In genomic region chr15:20295238-20295811, GRCh38 we compare ENCODE assay signal across 23 cellular contexts.
A peak's percentile ranks its signal among the peaks of the same experiment; 100 is the strongest.
DNase-seq lines count a peak whose midpoint lies in the region; ATAC-seq and TF ChIP-seq lines count a peak whose summit lies in the region.
"Had no signal": no experiment of that assay in that cellular context is flagged by ENCODE, and none has a peak within 500 bp of the region (broad histone marks: within the 10 kb centered on the region; RNA-seq: fewer than 3 reads in every experiment).

No MANE protein-coding gene starts in this region.

- no peaks in the 10 kb centered on the region for H3K36me3 ChIP-seq in heart right ventricle
- H3K36me3 ChIP-seq: thyroid gland had no signal

- no peak overlapping the region for H3K27ac ChIP-seq in heart right ventricle
- H3K27ac ChIP-seq: C4-2B, SK-N-MC, thyroid gland had no signal

- intact Hi-C loops in left ventricle myocardium superior (cut with micrococcal nuclease) (no loop called here), heart right ventricle (cut with DNase I) (no loop called here)

- no peak overlapping the region for H3K27ac Mint-ChIP-seq in chondrocyte (ENCODE audit: unreplicated experiment)
- H3K27ac Mint-ChIP-seq: WTC11 had no signal

- H3K4me3 Mint-ChIP-seq in chondrocyte (ENCODE audit: unreplicated experiment), result no peak overlapping the region
- H3K4me3 Mint-ChIP-seq: WTC11 had no signal

- H3K9me3 Mint-ChIP-seq in chondrocyte (ENCODE audit: low read depth), result peaks cover 33% of the 10 kb centered on the region

- no peaks in the 10 kb centered on the region for H3K27me3 Mint-ChIP-seq in chondrocyte (ENCODE audit: low read depth)

- H3K27me3 ChIP-seq in heart right ventricle, result peaks cover 0 to 31% (median 8%) of the 10 kb centered on the region in 7 donors
- H3K27me3 ChIP-seq: thyroid gland had no signal

- WGBS in heart right ventricle, 2 donors, result 85 to 86% methylated on average over 43 of the region's 43 CpGs

- no peak overlapping the region for H3K4me3 ChIP-seq in heart right ventricle
- H3K4me3 ChIP-seq: SK-N-MC, thyroid gland had no signal

- H3K4me1 ChIP-seq in heart right ventricle, result no peaks in the 10 kb centered on the region
- H3K4me1 ChIP-seq: thyroid gland had no signal

- peaks cover 0 to 13% (median 0%) of the 10 kb centered on the region in 11 donors for H3K9me3 ChIP-seq in heart right ventricle
- H3K9me3 ChIP-seq: thyroid gland had no signal

- DNase-seq in left ventricle myocardium superior (peak; percentile 44), heart right ventricle (no peak), chondrocyte (ENCODE audit: low spot score) (peak; percentile 100), mesenteric fat pad (ENCODE audit: low spot score) (peak; percentile 94), putamen (ENCODE audit: low spot score) (no peak), SKM-1 treated with dmso at 0.1 percent for 144 hours (lab: John Stamatoyannopoulos, UW; ENCODE audit: unreplicated experiment) (no peak), NCI-H1092 treated with DMSO at 0.1 percent for 48 hours (lab: John Stamatoyannopoulos, UW) (no peak)
- DNase-seq: activated CD4-positive, alpha-beta T cell treated with anti-CD3 and anti-CD28 coated beads, Interleukin-2, amount 50 U/mL, for 48 hours; activated naive CD4-positive, alpha-beta T cell treated with anti-CD3 and anti-CD28 coated beads, Interleukin-2, amount 50 U/mL, for 16 hours; activated T-cell treated with anti-CD3 and anti-CD28 coated beads, Interleukin-2, amount 50 U/mL, for 1 hour; anterior cingulate cortex; caudate nucleus; IMR-90; NCI-H2107; NCI-H510A; nucleus accumbens; stimulated activated CD4-positive, alpha-beta T cell treated with anti-CD3 and anti-CD28 coated beads, Interleukin-4, amount 100 ng/mL, for 1 hour; stimulated activated naive CD4-positive, alpha-beta T cell treated with Interleukin-2 at 50 U/mL for 16 hours; thyroid gland had no signal

- H3K36me3 Mint-ChIP-seq in chondrocyte (ENCODE audit: low read depth), result no peaks in the 10 kb centered on the region

- H3K4me1 Mint-ChIP-seq in chondrocyte (ENCODE audit: low read depth), result no peaks in the 10 kb centered on the region
- H3K4me1 Mint-ChIP-seq: WTC11 had no signal

- no peak for TF ChIP-seq CTCF in heart right ventricle (IDR thresholded peaks at IDR 0.05)
- no peak for TF ChIP-seq CTCF in chondrocyte (IDR thresholded peaks at IDR 0.05)

- ATAC-seq in left ventricle myocardium superior, result no peak
- no peak for ATAC-seq in heart right ventricle
- no peak for ATAC-seq in GM19023 (IDR thresholded peaks at IDR 0.05; ENCODE audit: unreplicated experiment)
- ATAC-seq: WTC11 had no signal

Comparison
In these comparisons a context has a peak if more than half of its experiments do, and no peak if none do; other contexts are left out.
1. DNase-seq: peak in left ventricle myocardium superior (single experiment), chondrocyte (single experiment) and mesenteric fat pad (single experiment); none in heart right ventricle (0 of 2), putamen (single experiment), SKM-1 treated with dmso at 0.1 percent for 144 hours (single experiment) and NCI-H1092 treated with DMSO at 0.1 percent for 48 hours (single experiment).